ENCODE assay signal across 25 cellular contexts in the genomic region with DNA sequence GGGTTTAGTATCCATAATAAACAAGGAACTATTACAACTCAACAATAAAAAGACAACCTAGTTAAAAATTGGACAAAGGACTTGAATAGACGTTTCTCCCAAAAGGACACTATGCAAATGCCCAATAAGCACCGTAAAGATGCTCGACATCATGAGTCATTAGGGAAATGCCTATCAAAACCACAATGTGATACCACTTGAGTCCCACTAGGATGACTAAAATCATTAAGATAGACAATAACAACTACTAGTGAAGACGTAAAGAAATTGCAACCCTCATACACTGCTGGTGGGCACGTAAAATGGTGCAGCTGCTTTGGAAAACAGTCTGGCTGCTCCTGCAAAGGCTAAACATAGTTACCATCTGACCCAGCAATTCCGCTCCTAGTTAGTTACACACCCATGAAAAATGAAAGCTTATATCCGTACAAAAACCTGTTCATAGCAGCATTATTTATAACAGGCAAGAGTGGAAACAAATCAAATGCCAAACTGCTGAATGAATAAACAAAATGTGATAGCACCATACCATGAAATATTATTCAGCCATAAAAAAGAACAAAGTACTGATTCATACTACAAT. TPM values are rescaled to one million over a fixed set of nuclear protein-coding genes. Genes with fewer than 3 reads are reported as not detected.
DNase-seq lines count a peak whose midpoint lies in the region; ATAC-seq and TF ChIP-seq lines count a peak whose summit lies in the region.
"Had no signal": no experiment of that assay in that cellular context is flagged by ENCODE, and none has a peak within 500 bp of the region (broad histone marks: within the 10 kb centered on the region; RNA-seq: fewer than 3 reads in every experiment).

No MANE protein-coding gene starts in this region.

- CTCF ChIA-PET in HEK293 (lab: Yijun Ruan, JAX), result interaction anchor here (0.7 kb wide), 1 partner anchor 31 kb away, joined by 3 read pairs; no protein-coding TSS in a partner anchor

- intact Hi-C loops in right cardiac atrium (cut with DNase I), result no loop called here

- H3K27ac ChIP-seq in HEK293 (ENCODE audit: extremely low read depth, low read depth, low read length) (no peak overlapping the region), right cardiac atrium (ENCODE audit: low read length) (no peak overlapping the region)
- H3K27ac ChIP-seq: PC-9, right lobe of liver, SK-N-MC, tibial artery had no signal

- no peaks in the 10 kb centered on the region for H3K36me3 ChIP-seq in HEK293 (ENCODE audit: control insufficient read depth in 2 of 2, insufficient read depth in 1 of 2, low read length in 2 of 2)
- H3K36me3 ChIP-seq: BE2C, right lobe of liver had no signal

- H3K4me3 ChIP-seq in HEK293 (ENCODE audit: low read depth, low read length) (no peak overlapping the region), epithelial cell of esophagus (ENCODE audit: low read length) (no peak overlapping the region), right cardiac atrium (ENCODE audit: low read length) (no peak overlapping the region)
- H3K4me3 ChIP-seq: lung, PC-9, right lobe of liver, SK-N-MC, tibial artery had no signal

- H3K9me3 ChIP-seq in HEK293 (ENCODE audit: control insufficient read depth, insufficient read depth, low read depth, low read length) (no peaks in the 10 kb centered on the region), right cardiac atrium (ENCODE audit: control insufficient read depth, low read length) (no peaks in the 10 kb centered on the region)
- H3K9me3 ChIP-seq: BE2C, right lobe of liver, tibial artery had no signal

- DNase-seq in NCI-H226, result peak; percentile 78
- DNase-seq in epithelial cell of esophagus (ENCODE audit: low read depth), result peak; percentile 27
- no peak for DNase-seq in stimulated activated naive CD8-positive, alpha-beta T cell treated with anti-CD3 and anti-CD28 coated beads, Interleukin-15, Interleukin-2, amounts not matched to agents 100 U/mL and 50 U/mL, for 24 hours
- no peak for DNase-seq in right cardiac atrium
- DNase-seq: activated CD4-positive, alpha-beta T cell treated with anti-CD3 and anti-CD28 coated beads for 48 hours; activated CD8-positive, alpha-beta memory T cell treated with anti-CD3 and anti-CD28 coated beads, Interleukin-2, amount 50 U/mL, for 4 hours; activated naive CD4-positive, alpha-beta T cell treated with Interleukin-2 at 50 U/mL for 16 hours; aorta; BE2C; effector memory CD8-positive, alpha-beta T cell; GOT3; hypothalamus; kidney; naive B cell; NCI-H1436; NCI-H82; right lobe of liver; stimulated activated naive B cell treated with anti-CD40 and anti-IgM and Interleukin-4, amounts not matched to agents 10 μg/mL and 1 μg/mL and 100 μg/mL, for 72 hours; tibial artery had no signal

- no peak for TF ChIP-seq CTCF in HEK293 (tag by site-specific recombination; IDR thresholded peaks at IDR 0.05)
- no peak for TF ChIP-seq CTCF in epithelial cell of esophagus (IDR thresholded peaks at IDR 0.05; ENCODE audit: insufficient read depth, low read depth, low read length, missing control alignments)

- ATAC-seq in stimulated activated naive CD8-positive, alpha-beta T cell treated with anti-CD3 and anti-CD28 coated beads, Interleukin-15, Interleukin-2, amounts not matched to agents 100 U/mL and 50 U/mL, for 24 hours, result peak; percentile 80
- ATAC-seq in GM21423 (IDR thresholded peaks at IDR 0.05; ENCODE audit: unreplicated experiment) (no peak), GM18861 (IDR thresholded peaks at IDR 0.05; ENCODE audit: unreplicated experiment) (no peak), right cardiac atrium (no peak)
- ATAC-seq: effector memory CD8-positive, alpha-beta T cell; right lobe of liver had no signal

- 90% methylated on average over 7 of the region's 7 CpGs for WGBS in right cardiac atrium

- POLR2A ChIA-PET in HEK293 (lab: Yijun Ruan, JAX), result no interaction called here

- H3K27me3 ChIP-seq in right cardiac atrium (ENCODE audit: control insufficient read depth, insufficient read depth), result no peaks in the 10 kb centered on the region
- H3K27me3 ChIP-seq: BE2C, right lobe of liver, tibial artery had no signal

- H3K4me1 ChIP-seq in HEK293 (ENCODE audit: control insufficient read depth, insufficient read depth, low read length) (peaks cover 13% of the 10 kb centered on the region), right cardiac atrium (ENCODE audit: control insufficient read depth, insufficient read depth, low read length) (peaks cover 2% of the 10 kb centered on the region)
- H3K4me1 ChIP-seq: right lobe of liver had no signal

TF ChIP-seq in HEK293, 187 proteins besides CTCF, POLR2A, EP300 and RAD21:
- no peak for TF ChIP-seq ZNF175 (tag by site-specific recombination; IDR thresholded peaks at IDR 0.05)
- no peak for TF ChIP-seq ZBTB48 (tag by site-specific recombination; IDR thresholded peaks at IDR 0.05)
- no peak for TF ChIP-seq ZNF350 (tag by site-specific recombination; IDR thresholded peaks at IDR 0.05)
- TF ChIP-seq ZNF140 (tag by site-specific recombination; IDR thresholded peaks at IDR 0.05), result peak; percentile 99
- TF ChIP-seq ZNF335 (tag by site-specific recombination; conservative IDR thresholded peaks at IDR 0.05), result no peak
- TF ChIP-seq RBAK (tag by site-specific recombination; IDR thresholded peaks at IDR 0.05), result no peak
- no peak for TF ChIP-seq ZBTB1 (tag by site-specific recombination; IDR thresholded peaks at IDR 0.05)
- peak; percentile 62 for TF ChIP-seq SETDB1 (IDR thresholded peaks at IDR 0.05; ENCODE audit: insufficient read length, low read length)
- TF ChIP-seq ZNF558 (tag by site-specific recombination; IDR thresholded peaks at IDR 0.05), result no peak
- TF ChIP-seq ZNF146 (tag by site-specific recombination; IDR thresholded peaks at IDR 0.05), result peak; percentile 79

RNA-seq across cellular contexts. Expression of a gene that starts 17.3 kb away (rescaled TPM):
- 10 to 100 TPM in 3 of 4 donors, 1 to 10 TPM in 1; 9.3 to 24.6 (median 15.6) TPM for total RNA-seq in right cardiac atrium
- polyA plus RNA-seq in right cardiac atrium, result 14.6 TPM
- total RNA-seq: PC-9 had no signal

Comparison
In these comparisons a context has a peak if more than half of its experiments do, and no peak if none do; other contexts are left out.
1. DNase-seq: peak in NCI-H226 (single experiment) and epithelial cell of esophagus (single experiment); none in stimulated activated naive CD8-positive, alpha-beta T cell treated with anti-CD3 and anti-CD28 coated beads, Interleukin-15, Interleukin-2, amounts not matched to agents 100 U/mL and 50 U/mL, for 24 hours (single experiment) and right cardiac atrium (0 of 3).